ENCODE assay signal across 1 cellular context in the genomic region with DNA sequence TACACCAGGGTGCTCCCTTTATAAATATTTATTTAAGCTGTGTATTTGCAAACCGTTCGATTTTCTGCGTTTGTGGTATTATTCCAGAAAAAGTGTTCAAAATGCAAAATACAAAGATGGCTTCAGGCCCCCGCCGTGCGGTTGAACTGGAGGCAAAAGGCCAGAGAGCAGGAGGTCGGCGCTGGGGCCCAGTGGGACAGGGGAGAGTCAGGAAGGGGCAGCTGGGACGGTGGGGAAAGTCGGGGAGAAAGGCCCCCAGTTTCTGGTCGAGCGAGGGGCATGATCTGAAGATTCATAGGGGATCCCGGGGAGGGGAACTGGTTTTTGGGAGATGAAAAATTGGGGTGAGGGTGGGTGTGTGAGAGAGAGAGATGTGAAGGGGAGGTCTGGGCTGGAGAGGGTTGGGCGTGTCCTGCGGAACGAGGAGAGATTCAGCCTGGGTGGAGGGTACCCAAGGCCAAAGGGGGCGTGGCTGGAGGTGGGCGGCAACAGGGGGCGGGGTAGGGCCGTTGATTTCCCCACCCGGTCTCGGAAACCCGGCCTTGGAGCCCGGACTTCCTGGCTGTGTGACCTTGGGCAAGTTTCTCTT.
TF ChIP-seq lines count a peak whose summit lies in the region.

No MANE protein-coding gene starts in this region.

TF ChIP-seq in GM23338, 12 proteins besides CTCF, POLR2A, EP300 and RAD21 (continued from another document):
- TF ChIP-seq, protein P1, sequence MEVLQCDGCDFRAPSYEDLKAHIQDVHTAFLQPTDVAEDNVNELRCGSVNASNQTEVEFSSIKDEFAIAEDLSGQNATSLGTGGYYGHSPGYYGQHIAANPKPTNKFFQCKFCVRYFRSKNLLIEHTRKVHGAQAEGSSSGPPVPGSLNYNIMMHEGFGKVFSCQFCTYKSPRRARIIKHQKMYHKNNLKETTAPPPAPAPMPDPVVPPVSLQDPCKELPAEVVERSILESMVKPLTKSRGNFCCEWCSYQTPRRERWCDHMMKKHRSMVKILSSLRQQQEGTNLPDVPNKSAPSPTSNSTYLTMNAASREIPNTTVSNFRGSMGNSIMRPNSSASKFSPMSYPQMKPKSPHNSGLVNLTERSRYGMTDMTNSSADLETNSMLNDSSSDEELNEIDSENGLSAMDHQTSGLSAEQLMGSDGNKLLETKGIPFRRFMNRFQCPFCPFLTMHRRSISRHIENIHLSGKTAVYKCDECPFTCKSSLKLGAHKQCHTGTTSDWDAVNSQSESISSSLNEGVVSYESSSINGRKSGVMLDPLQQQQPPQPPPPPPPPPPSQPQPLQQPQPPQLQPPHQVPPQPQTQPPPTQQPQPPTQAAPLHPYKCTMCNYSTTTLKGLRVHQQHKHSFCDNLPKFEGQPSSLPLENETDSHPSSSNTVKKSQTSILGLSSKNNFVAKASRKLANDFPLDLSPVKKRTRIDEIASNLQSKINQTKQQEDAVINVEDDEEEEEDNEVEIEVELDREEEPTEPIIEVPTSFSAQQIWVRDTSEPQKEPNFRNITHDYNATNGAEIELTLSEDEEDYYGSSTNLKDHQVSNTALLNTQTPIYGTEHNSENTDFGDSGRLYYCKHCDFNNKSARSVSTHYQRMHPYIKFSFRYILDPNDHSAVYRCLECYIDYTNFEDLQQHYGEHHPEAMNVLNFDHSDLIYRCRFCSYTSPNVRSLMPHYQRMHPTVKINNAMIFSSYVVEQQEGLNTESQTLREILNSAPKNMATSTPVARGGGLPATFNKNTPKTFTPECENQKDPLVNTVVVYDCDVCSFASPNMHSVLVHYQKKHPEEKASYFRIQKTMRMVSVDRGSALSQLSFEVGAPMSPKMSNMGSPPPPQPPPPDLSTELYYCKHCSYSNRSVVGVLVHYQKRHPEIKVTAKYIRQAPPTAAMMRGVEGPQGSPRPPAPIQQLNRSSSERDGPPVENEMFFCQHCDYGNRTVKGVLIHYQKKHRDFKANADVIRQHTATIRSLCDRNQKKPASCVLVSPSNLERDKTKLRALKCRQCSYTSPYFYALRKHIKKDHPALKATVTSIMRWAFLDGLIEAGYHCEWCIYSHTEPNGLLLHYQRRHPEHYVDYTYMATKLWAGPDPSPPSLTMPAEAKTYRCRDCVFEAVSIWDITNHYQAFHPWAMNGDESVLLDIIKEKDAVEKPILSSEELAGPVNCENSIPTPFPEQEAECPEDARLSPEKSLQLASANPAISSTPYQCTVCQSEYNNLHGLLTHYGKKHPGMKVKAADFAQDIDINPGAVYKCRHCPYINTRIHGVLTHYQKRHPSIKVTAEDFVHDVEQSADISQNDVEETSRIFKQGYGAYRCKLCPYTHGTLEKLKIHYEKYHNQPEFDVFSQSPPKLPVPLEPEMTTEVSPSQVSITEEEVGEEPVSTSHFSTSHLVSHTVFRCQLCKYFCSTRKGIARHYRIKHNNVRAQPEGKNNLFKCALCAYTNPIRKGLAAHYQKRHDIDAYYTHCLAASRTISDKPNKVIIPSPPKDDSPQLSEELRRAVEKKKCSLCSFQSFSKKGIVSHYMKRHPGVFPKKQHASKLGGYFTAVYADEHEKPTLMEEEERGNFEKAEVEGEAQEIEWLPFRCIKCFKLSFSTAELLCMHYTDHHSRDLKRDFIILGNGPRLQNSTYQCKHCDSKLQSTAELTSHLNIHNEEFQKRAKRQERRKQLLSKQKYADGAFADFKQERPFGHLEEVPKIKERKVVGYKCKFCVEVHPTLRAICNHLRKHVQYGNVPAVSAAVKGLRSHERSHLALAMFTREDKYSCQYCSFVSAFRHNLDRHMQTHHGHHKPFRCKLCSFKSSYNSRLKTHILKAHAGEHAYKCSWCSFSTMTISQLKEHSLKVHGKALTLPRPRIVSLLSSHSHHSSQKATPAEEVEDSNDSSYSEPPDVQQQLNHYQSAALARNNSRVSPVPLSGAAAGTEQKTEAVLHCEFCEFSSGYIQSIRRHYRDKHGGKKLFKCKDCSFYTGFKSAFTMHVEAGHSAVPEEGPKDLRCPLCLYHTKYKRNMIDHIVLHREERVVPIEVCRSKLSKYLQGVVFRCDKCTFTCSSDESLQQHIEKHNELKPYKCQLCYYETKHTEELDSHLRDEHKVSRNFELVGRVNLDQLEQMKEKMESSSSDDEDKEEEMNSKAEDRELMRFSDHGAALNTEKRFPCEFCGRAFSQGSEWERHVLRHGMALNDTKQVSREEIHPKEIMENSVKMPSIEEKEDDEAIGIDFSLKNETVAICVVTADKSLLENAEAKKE (CRISPR knock-in tag; IDR thresholded peaks at IDR 0.05): no peak
- TF ChIP-seq CREB1 (CRISPR knock-in tag; IDR thresholded peaks at IDR 0.05; ENCODE audit: low read depth): no peak
- TF ChIP-seq JUNB (IDR thresholded peaks at IDR 0.05; ENCODE audit: unreplicated experiment): no peak
- TF ChIP-seq, protein P2, sequence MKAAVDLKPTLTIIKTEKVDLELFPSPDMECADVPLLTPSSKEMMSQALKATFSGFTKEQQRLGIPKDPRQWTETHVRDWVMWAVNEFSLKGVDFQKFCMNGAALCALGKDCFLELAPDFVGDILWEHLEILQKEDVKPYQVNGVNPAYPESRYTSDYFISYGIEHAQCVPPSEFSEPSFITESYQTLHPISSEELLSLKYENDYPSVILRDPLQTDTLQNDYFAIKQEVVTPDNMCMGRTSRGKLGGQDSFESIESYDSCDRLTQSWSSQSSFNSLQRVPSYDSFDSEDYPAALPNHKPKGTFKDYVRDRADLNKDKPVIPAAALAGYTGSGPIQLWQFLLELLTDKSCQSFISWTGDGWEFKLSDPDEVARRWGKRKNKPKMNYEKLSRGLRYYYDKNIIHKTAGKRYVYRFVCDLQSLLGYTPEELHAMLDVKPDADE (IDR thresholded peaks at IDR 0.05): no peak; the same call in 1 of the 2 replicates
- no peak for TF ChIP-seq REST (IDR thresholded peaks at IDR 0.05; ENCODE audit: unreplicated experiment)
- TF ChIP-seq POLR2AphosphoS5 (IDR thresholded peaks at IDR 0.05; ENCODE audit: low read depth): no peak
- TF ChIP-seq ZNF114 (CRISPR knock-in tag; IDR thresholded peaks at IDR 0.05): no peak
- TF ChIP-seq EZH2 (IDR thresholded peaks at IDR 0.05; ENCODE audit: low read depth, unreplicated experiment): no peak
